18 cellular contexts compared by ENCODE assay signal in genomic region chr21:45388011-45388521, GRCh38. TPM values are rescaled to one million over a fixed set of nuclear protein-coding genes. Genes with fewer than 3 reads are reported as not detected.
A peak's percentile ranks its signal among the peaks of the same experiment; 100 is the strongest.
DNase-seq lines count a peak whose midpoint lies in the region; ATAC-seq, FAIRE-seq and TF ChIP-seq lines count a peak whose summit lies in the region.
"Had no signal": no experiment of that assay in that cellular context is flagged by ENCODE, and none has a peak within 500 bp of the region (broad histone marks: within the 10 kb centered on the region; RNA-seq: fewer than 3 reads in every experiment).

No MANE protein-coding gene starts in this region.

- no peak overlapping the region for H3K9ac ChIP-seq in IMR-90 (ENCODE audit: low read depth, low read length)
- peak overlapping the region in 1 of 3 donors; percentile 1 for H3K9ac ChIP-seq in skeletal muscle tissue (ENCODE audit: low read depth in 1 of 3, low read length in 3 of 3)

- peak overlapping the region; percentile 96 for H2AK5ac ChIP-seq in IMR-90 (ENCODE audit: low read depth, low read length)

- no peaks in the 10 kb centered on the region for H3K9me3 Mint-ChIP-seq in activated T-cell treated with anti-CD3 and anti-CD28 coated beads, Interleukin-2, amount 50 U/mL, for 24 hours
- H3K9me3 Mint-ChIP-seq: activated B cell treated with CpG ODN at 0.5 μM for 24 hours; activated naive CD4-positive, alpha-beta T cell treated with anti-CD3 and anti-CD28 coated beads, Interleukin-2, amount 50 U/mL, for 24 hours; memory B cell; stimulated activated naive B cell treated with anti-CD40 and anti-IgM and Interleukin-4, amounts not matched to agents 10 μg/mL and 1 μg/mL and 100 μg/mL, for 72 hours; T-cell had no signal

- H3K9me3 ChIP-seq in IMR-90 (ENCODE audit: control insufficient read depth, insufficient read depth, low read length) (no peaks in the 10 kb centered on the region), gastroesophageal sphincter (no peaks in the 10 kb centered on the region), lower lobe of right lung (no peaks in the 10 kb centered on the region), skeletal muscle tissue (ENCODE audit: control insufficient read depth in 3 of 3, low read length in 3 of 3) (no peaks in the 10 kb centered on the region)
- H3K9me3 ChIP-seq: HAP-1, neutrophil had no signal

- no peak overlapping the region for H3K4me3 Mint-ChIP-seq in activated T-cell treated with anti-CD3 and anti-CD28 coated beads, Interleukin-2, amount 50 U/mL, for 24 hours
- H3K4me3 Mint-ChIP-seq: activated B cell treated with CpG ODN at 0.5 μM for 24 hours; activated naive CD4-positive, alpha-beta T cell treated with anti-CD3 and anti-CD28 coated beads, Interleukin-2, amount 50 U/mL, for 24 hours; memory B cell; stimulated activated naive B cell treated with anti-CD40 and anti-IgM and Interleukin-4, amounts not matched to agents 10 μg/mL and 1 μg/mL and 100 μg/mL, for 72 hours; T-cell had no signal

- H3K23ac ChIP-seq in IMR-90 (ENCODE audit: low read depth, low read length): peak overlapping the region; percentile 38; the same call in 1 of the 2 replicates

- H3K4me1 Mint-ChIP-seq in activated T-cell treated with anti-CD3 and anti-CD28 coated beads, Interleukin-2, amount 50 U/mL, for 24 hours (ENCODE audit: low read depth): no peaks in the 10 kb centered on the region
- H3K4me1 Mint-ChIP-seq: activated B cell treated with CpG ODN at 0.5 μM for 24 hours; activated naive CD4-positive, alpha-beta T cell treated with anti-CD3 and anti-CD28 coated beads, Interleukin-2, amount 50 U/mL, for 24 hours; memory B cell; stimulated activated naive B cell treated with anti-CD40 and anti-IgM and Interleukin-4, amounts not matched to agents 10 μg/mL and 1 μg/mL and 100 μg/mL, for 72 hours; T-cell had no signal

- TF ChIP-seq EP300 in gastroesophageal sphincter (IDR thresholded peaks at IDR 0.05): no peak

- no peak for TF ChIP-seq RAD21 in IMR-90 (IDR thresholded peaks at IDR 0.05; ENCODE audit: low read length)

- TF ChIP-seq POLR2A in IMR-90 (IDR thresholded peaks at IDR 0.05; ENCODE audit: low read depth, low read length) (no peak), gastroesophageal sphincter (IDR thresholded peaks at IDR 0.05) (no peak), GM12891 (IDR thresholded peaks at IDR 0.05; ENCODE audit: low read depth, low read length) (no peak)

- no peak overlapping the region for H2BK5ac ChIP-seq in IMR-90 (ENCODE audit: low read depth, low read length, poor library complexity, severe bottlenecking)

- CTCF ChIA-PET in IMR-90 (lab: Yijun Ruan, JAX): no interaction called here

- peaks cover 21% of the 10 kb centered on the region for H3K9me1 ChIP-seq in IMR-90 (ENCODE audit: insufficient read depth, low read length)

- peaks cover 33% of the 10 kb centered on the region for H3K27me3 Mint-ChIP-seq in activated T-cell treated with anti-CD3 and anti-CD28 coated beads, Interleukin-2, amount 50 U/mL, for 24 hours

- H2AFZ ChIP-seq in IMR-90 (replicated peaks; ENCODE audit: low read length, poor library complexity): peak overlapping the region; percentile 83

- H3K14ac ChIP-seq in IMR-90 (replicated peaks; ENCODE audit: low read depth, low read length): peak overlapping the region; percentile 72

- ATAC-seq in IMR-90 (ENCODE audit: low read depth) (no peak), gastroesophageal sphincter (no peak), lower lobe of right lung (no peak)
- ATAC-seq: stimulated activated naive B cell treated with anti-CD40 and anti-IgM and Interleukin-4, amounts not matched to agents 10 μg/mL and 1 μg/mL and 100 μg/mL, for 72 hours; T-cell had no signal

- TF ChIP-seq CTCF in IMR-90 (conservative IDR thresholded peaks at IDR 0.05; ENCODE audit: low read depth, low read length) (no peak), gastroesophageal sphincter (IDR thresholded peaks at IDR 0.05) (no peak), lower lobe of right lung (IDR thresholded peaks at IDR 0.05) (no peak)

- H3K79me1 ChIP-seq in IMR-90 (ENCODE audit: low read depth in 1 of 2, low read length in 2 of 2): peaks cover 0 to 6% of the 10 kb centered on the region in 2 experiments; a peak in 2 of 4 replicates

- in situ Hi-C loops in IMR-90 (cut with MboI; ENCODE audit: low sequenced_read_pairs): loop anchor here (10.0 kb wide), 1 partner anchor 63 kb away; no protein-coding TSS in a partner anchor

- H3K4me3 ChIP-seq in IMR-90 (ENCODE audit: insufficient read depth, low read depth, low read length) (no peak overlapping the region), gastroesophageal sphincter (no peak overlapping the region), lower lobe of right lung (no peak overlapping the region), skeletal muscle tissue (ENCODE audit: low read length in 3 of 3) (no peak overlapping the region)
- H3K4me3 ChIP-seq: HAP-1 had no signal

- no peak for FAIRE-seq in GM12891 (lab: Jason Lieb, UNC)
- FAIRE-seq: RCC 7860 had no signal

- peak overlapping the region; percentile 83 for H3K4ac ChIP-seq in IMR-90 (ENCODE audit: low read depth, low read length)

- DNase-seq in IMR-90: no peak
- DNase-seq in lower lobe of right lung: peak; percentile 24
- DNase-seq in activated T-cell treated with anti-CD3 and anti-CD28 coated beads, Interleukin-2, amount 50 U/mL, for 24 hours: no peak
- no peak for DNase-seq in GM12891 (ENCODE audit: insufficient read length, low spot score)
- no peak for DNase-seq in anterior cingulate cortex (lab: John Stamatoyannopoulos, UW)
- DNase-seq in NCI-H2029 (lab: John Stamatoyannopoulos, UW): no peak
- DNase-seq: activated B cell treated with CpG ODN at 0.5 μM for 24 hours; NCI-H2107; NCI-H748 treated with DMSO at 0.1 percent for 48 hours; stimulated activated naive B cell treated with anti-CD40 and anti-IgM and Interleukin-4, amounts not matched to agents 10 μg/mL and 1 μg/mL and 100 μg/mL, for 72 hours; T-cell had no signal

- no peaks in the 10 kb centered on the region for H3K36me3 Mint-ChIP-seq in activated T-cell treated with anti-CD3 and anti-CD28 coated beads, Interleukin-2, amount 50 U/mL, for 24 hours (ENCODE audit: low read depth)
- H3K36me3 Mint-ChIP-seq: activated naive CD4-positive, alpha-beta T cell treated with anti-CD3 and anti-CD28 coated beads, Interleukin-2, amount 50 U/mL, for 24 hours; memory B cell; stimulated activated naive B cell treated with anti-CD40 and anti-IgM and Interleukin-4, amounts not matched to agents 10 μg/mL and 1 μg/mL and 100 μg/mL, for 72 hours; T-cell had no signal

- intact Hi-C loops in IMR-90 (cut with micrococcal nuclease) (loop anchor here (5.0 kb wide), 1 partner anchor 96 kb away; no protein-coding TSS in a partner anchor), lower lobe of right lung (cut with DNase I) (no loop called here)

- no CpG with 5 or more reads among the region's 7 CpGs for WGBS in IMR-90 (ENCODE audit: extremely low coverage in 2 of 2, insufficient read length in 1 of 2), 2 experiments
- WGBS in gastroesophageal sphincter (ENCODE audit: low coverage in 1 of 2), 2 donors: 0% methylated on average over 1 of the region's 7 CpGs; no CpG with 5 or more reads in 1 of the 2 donors

- H4K8ac ChIP-seq in IMR-90 (ENCODE audit: low read depth in 2 of 2, low read length in 2 of 2): peak overlapping the region in 1 of 2 experiments; percentile 78; a peak in 2 of 4 replicates

- H3K18ac ChIP-seq in IMR-90 (ENCODE audit: low read depth, low read length): no peak overlapping the region; the same call in 1 of the 2 replicates

- H2BK120ac ChIP-seq in IMR-90 (ENCODE audit: low read depth, low read length): peak overlapping the region; percentile 67

- peak overlapping the region; percentile 37 for H4K91ac ChIP-seq in IMR-90 (ENCODE audit: insufficient read depth, low read depth, low read length)

- no peak overlapping the region for H3K27ac Mint-ChIP-seq in activated T-cell treated with anti-CD3 and anti-CD28 coated beads, Interleukin-2, amount 50 U/mL, for 24 hours
- H3K27ac Mint-ChIP-seq: activated B cell treated with CpG ODN at 0.5 μM for 24 hours; activated naive CD4-positive, alpha-beta T cell treated with anti-CD3 and anti-CD28 coated beads, Interleukin-2, amount 50 U/mL, for 24 hours; memory B cell; stimulated activated naive B cell treated with anti-CD40 and anti-IgM and Interleukin-4, amounts not matched to agents 10 μg/mL and 1 μg/mL and 100 μg/mL, for 72 hours; T-cell had no signal

- dilution Hi-C loops in IMR-90 (cut with HindIII; ENCODE audit: low sequenced_read_pairs, unreplicated experiment): no loop called here

- H3K27ac ChIP-seq in IMR-90 (ENCODE audit: insufficient read depth, low read length) (0 out of 2 replicates have a peak overlapping the region, but pooled peaks have one; percentile 5), gastroesophageal sphincter (peak overlapping the region in 3 of 4 donors; percentile 33 to 65 (median 35)), lower lobe of right lung (no peak overlapping the region), skeletal muscle tissue (ENCODE audit: low read depth, low read length) (peak overlapping the region; percentile 56)
- H3K27ac ChIP-seq: neutrophil had no signal

- peak overlapping the region; percentile 62 for H2BK20ac ChIP-seq in IMR-90 (ENCODE audit: low read depth, low read length)

- H2BK15ac ChIP-seq in IMR-90 (ENCODE audit: low read depth, low read length): peak overlapping the region; percentile 95; the same call in 2 of the 3 replicates

- no peaks in the 10 kb centered on the region for H3K27me3 ChIP-seq in IMR-90 (ENCODE audit: control insufficient read depth, insufficient read depth, low read length)
- peaks cover 21% of the 10 kb centered on the region for H3K27me3 ChIP-seq in gastroesophageal sphincter
- peaks cover 8% of the 10 kb centered on the region for H3K27me3 ChIP-seq in lower lobe of right lung (ENCODE audit: low read depth)
- H3K27me3 ChIP-seq in skeletal muscle tissue (ENCODE audit: control insufficient read depth in 3 of 3, insufficient read depth in 3 of 3, low read length in 3 of 3): peaks cover 22 to 50% (median 23%) of the 10 kb centered on the region in 3 donors

- H3K4me2 ChIP-seq in IMR-90 (ENCODE audit: low read depth, low read length): no peak overlapping the region

- H3K4me1 ChIP-seq in IMR-90 (ENCODE audit: control insufficient read depth, insufficient read depth, low read length): peaks cover 18% of the 10 kb centered on the region
- peaks cover 0 to 21% (median 11%) of the 10 kb centered on the region in 3 donors for H3K4me1 ChIP-seq in gastroesophageal sphincter
- peaks cover 14% of the 10 kb centered on the region for H3K4me1 ChIP-seq in lower lobe of right lung
- peaks cover 12 to 20% (median 17%) of the 10 kb centered on the region in 3 donors for H3K4me1 ChIP-seq in skeletal muscle tissue (ENCODE audit: control insufficient read depth in 3 of 3, insufficient read depth in 3 of 3, low read length in 3 of 3)
- H3K4me1 ChIP-seq: HAP-1 had no signal

- no peak overlapping the region for H3K56ac ChIP-seq in IMR-90 (ENCODE audit: extremely low read depth, insufficient read depth, low read length)

- BruUV-seq in IMR-90 (replicated peaks; lab: Mats Ljungman, UMichigan): no TSS peak

- no peaks in the 10 kb centered on the region for H3K36me3 ChIP-seq in IMR-90 (ENCODE audit: control insufficient read depth, insufficient read depth, low read length)
- H3K36me3 ChIP-seq in gastroesophageal sphincter: no peaks in the 10 kb centered on the region
- no peaks in the 10 kb centered on the region for H3K36me3 ChIP-seq in lower lobe of right lung
- no peaks in the 10 kb centered on the region for H3K36me3 ChIP-seq in skeletal muscle tissue (ENCODE audit: control insufficient read depth in 3 of 3, insufficient read depth in 3 of 3, low read length in 3 of 3)
- H3K36me3 ChIP-seq: HAP-1, neutrophil had no signal

- POLR2A ChIA-PET in IMR-90 (lab: Charles Lee; ENCODE audit: unreplicated experiment): no interaction called here

- peak overlapping the region; percentile 69 for H2AK9ac ChIP-seq in IMR-90 (replicated peaks; ENCODE audit: low read depth, low read length, poor library complexity)

- H4K20me1 ChIP-seq in IMR-90 (ENCODE audit: insufficient read depth, low read length): no peaks in the 10 kb centered on the region; the same call in 1 of the 2 replicates

- H4K5ac ChIP-seq in IMR-90 (ENCODE audit: low read depth, low read length): no peak overlapping the region

RNA-seq across cellular contexts. Expression of gene COL18A1, which starts 16.9 kb away (rescaled TPM):
- total RNA-seq in IMR-90 (2012; rRNA removed) (4.3 and 6.7 TPM in 2 replicates), gastroesophageal sphincter (100 to 1,000 TPM in 1 of 4 donors, 10 to 100 TPM in 3; 69.3 to 116 (median 78.4) TPM), lower lobe of right lung (45.1 TPM), skeletal muscle tissue (59.0 TPM)
- 46.7 and 52.6 TPM in 2 replicates for polyA plus RNA-seq in IMR-90 (2012; rRNA removed)
- 66.0 and 124 TPM in 2 replicates for polyA plus RNA-seq in IMR-90 (2012; cell fraction: cytosol; rRNA removed)
- polyA plus RNA-seq in IMR-90 (2012; cell fraction: nucleus; rRNA removed; ENCODE audit: low replicate concordance): 136 and 394 TPM in 2 replicates
- polyA plus RNA-seq in GM12891 (2012; ENCODE audit: low read depth, missing spikeins): 0.54 TPM
